In genomic region chr11:70839851-70840250, GRCh38 we compare ENCODE assay signal across 26 cellular contexts.
"Had no signal": no experiment of that assay in that cellular context is flagged by ENCODE, and none has a peak within 500 bp of the region (broad histone marks: within the 10 kb centered on the region; RNA-seq: fewer than 3 reads in every experiment).

No MANE protein-coding gene starts in this region.

- H3K9me3 ChIP-seq: testis, thoracic aorta, thyroid gland, transverse colon, uterus, vagina had no signal

- ATAC-seq: stimulated activated effector memory CD8-positive, alpha-beta T cell treated with anti-CD3 and anti-CD28 coated beads, Interleukin-12 subunit alpha, Interleukin-12 subunit beta, amount 100 ng/mL, for 72 hours; stimulated activated memory B cell treated with anti-CD40 and anti-IgM and Interleukin-4, amounts not matched to agents 10 μg/mL and 1 μg/mL and 100 μg/mL, for 72 hours; stimulated activated naive B cell treated with anti-CD40 and anti-IgM and Interleukin-4, amounts not matched to agents 10 μg/mL and 1 μg/mL and 100 μg/mL, for 72 hours; stimulated activated naive CD8-positive, alpha-beta T cell treated with anti-CD3 and anti-CD28 coated beads, Interleukin-15, amount 100 ng/mL, for 72 hours; stimulated activated naive CD8-positive, alpha-beta T cell treated with anti-CD3 and anti-CD28 coated beads, Interleukin-15, Interleukin-2, amounts not matched to agents 100 U/mL and 50 U/mL, for 24 hours; upper lobe of right lung had no signal

- DNase-seq: stimulated activated CD4-positive, alpha-beta T cell treated with anti-CD3 and anti-CD28 coated beads, Interleukin-2, amount 100 ng/mL, for 48 hours; stimulated activated CD4-positive, alpha-beta T cell treated with anti-CD3 and anti-CD28 coated beads, Interleukin-4, amount 100 ng/mL, for 1 hour; stimulated activated CD4-positive, alpha-beta T cell treated with anti-CD3 and anti-CD28 coated beads, Interleukin-4, amount 100 ng/mL, for 24 hours; stimulated activated CD4-positive, alpha-beta T cell treated with anti-CD3 and anti-CD28 coated beads, Interleukin-4, amount 100 ng/mL, for 4 hours; stimulated activated CD8-positive, alpha-beta memory T cell treated with anti-CD3 and anti-CD28 coated beads, Interleukin-4, amount 100 ng/mL, for 48 hours; stimulated activated naive B cell treated with anti-CD40 and anti-IgM and Interleukin-4, amounts not matched to agents 10 μg/mL and 1 μg/mL and 100 μg/mL, for 72 hours; stimulated activated naive CD4-positive, alpha-beta T cell; stimulated activated naive CD4-positive, alpha-beta T cell treated with Interleukin-2 at 50 U/mL for 16 hours; stimulated activated naive CD8-positive, alpha-beta T cell treated with anti-CD3 and anti-CD28 coated beads, Interleukin-15, amount 100 ng/mL, for 72 hours; stimulated activated naive CD8-positive, alpha-beta T cell treated with anti-CD3 and anti-CD28 coated beads, Interleukin-15, Interleukin-2, amounts not matched to agents 100 U/mL and 50 U/mL, for 24 hours; stomach; substantia nigra; testis; thyroid gland; tibial artery; transverse colon; trophoblast cell; upper lobe of right lung; uterus had no signal

- H3K36me3 ChIP-seq: stomach, suprapubic skin, thoracic aorta, thyroid gland, tibial artery, tibial nerve, transverse colon, upper lobe of left lung, upper lobe of right lung, uterus, vagina had no signal

- H3K27me3 ChIP-seq: stomach, testis, thyroid gland, tibial nerve, transverse colon, upper lobe of left lung, upper lobe of right lung, uterus, vagina had no signal

- H3K4me1 ChIP-seq: stomach, suprapubic skin, testis, tibial artery, tibial nerve, transverse colon, upper lobe of left lung, upper lobe of right lung, uterus, vagina had no signal

- H3K4me3 ChIP-seq: stomach, suprapubic skin, testis, thoracic aorta, thyroid gland, tibial artery, tibial nerve, transverse colon, upper lobe of left lung, upper lobe of right lung, uterus, vagina had no signal

- H3K27ac ChIP-seq: stomach, suprapubic skin, testis, thoracic aorta, thyroid gland, tibial artery, tibial nerve, transverse colon, upper lobe of left lung, upper lobe of right lung, uterus, vagina had no signal
